28 cellular contexts compared by ENCODE assay signal in the genomic region with DNA sequence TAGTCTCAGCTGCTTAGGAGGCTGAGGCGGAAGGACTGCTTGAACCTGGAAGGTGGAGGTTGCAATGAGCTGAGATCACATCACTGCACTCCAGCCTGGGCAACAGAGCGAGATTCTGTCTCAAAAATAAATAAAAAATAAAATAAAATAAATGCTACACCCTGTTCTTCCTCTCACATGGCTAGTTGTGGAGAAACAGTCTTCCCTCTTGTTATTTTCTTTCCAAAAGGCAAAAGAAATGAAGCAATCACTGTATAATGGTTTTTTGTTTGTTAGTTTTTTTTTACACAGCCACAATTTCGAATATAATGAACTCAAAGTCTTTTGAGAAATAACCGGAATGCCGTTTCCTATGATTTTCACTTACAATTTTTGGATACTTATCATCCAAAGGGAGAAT. TPM values are rescaled to one million over a fixed set of nuclear protein-coding genes. Genes with fewer than 3 reads are reported as not detected.
"Had no signal": no experiment of that assay in that cellular context is flagged by ENCODE, and none has a peak within 500 bp of the region (broad histone marks: within the 10 kb centered on the region; RNA-seq: fewer than 3 reads in every experiment).

No MANE protein-coding gene starts in this region.

- H3K4me3 ChIP-seq: esophagus muscularis mucosa, gastroesophageal sphincter, heart right ventricle, hepatocyte had no signal

- H3K36me3 ChIP-seq: brain microvascular endothelial cell, esophagus muscularis mucosa, gastroesophageal sphincter, heart right ventricle, WERI-Rb-1 had no signal

- H3K27me3 ChIP-seq: brain microvascular endothelial cell, foreskin keratinocyte had no signal

- H3K9me3 ChIP-seq: esophagus muscularis mucosa, gastroesophageal sphincter had no signal

- ATAC-seq: activated CD4-positive, CD25-positive, alpha-beta regulatory T cell treated with anti-CD3 and anti-CD28 coated beads, Interleukin-2, amount 50 U/mL, for 24 hours; activated CD8-positive, alpha-beta T cell treated with anti-CD3 and anti-CD28 coated beads for 36 hours; activated T-cell treated with anti-CD3 and anti-CD28 coated beads, Interleukin-2, amount 50 U/mL, for 4 hours; activated T-helper 17 cell treated with anti-CD3 and anti-CD28 coated beads, Interleukin-2, amount 50 U/mL, for 72 hours; foreskin keratinocyte; gastroesophageal sphincter; T-helper 17 cell had no signal

- DNase-seq: activated B cell treated with CpG ODN at 0.5 μM for 24 hours; activated CD4-positive, alpha-beta T cell treated with anti-CD3 and anti-CD28 coated beads for 48 hours; activated CD4-positive, alpha-beta T cell treated with anti-CD3 and anti-CD28 coated beads, Interleukin-2, amount 50 U/mL, for 1 hour; activated CD4-positive, alpha-beta T cell treated with anti-CD3 and anti-CD28 coated beads, Interleukin-2, amount 50 U/mL, for 48 hours; activated CD8-positive, alpha-beta memory T cell treated with anti-CD3 and anti-CD28 coated beads for 24 hours; activated CD8-positive, alpha-beta T cell treated with anti-CD3 and anti-CD28 coated beads for 36 hours; activated effector memory CD4-positive, alpha-beta T cell treated with Interleukin-2 at 50 U/mL for 16 hours; activated gamma-delta T cell treated with Interleukin-2 at 50 U/mL for 16 hours; activated naive CD4-positive, alpha-beta T cell treated with anti-CD3 and anti-CD28 coated beads, Interleukin-2, amount 50 U/mL, for 16 hours; activated naive CD4-positive, alpha-beta T cell treated with Interleukin-2 at 50 U/mL for 16 hours; activated T-cell treated with anti-CD3 and anti-CD28 coated beads, Interleukin-2, amount 50 U/mL, for 4 hours; amniotic stem cell; brain microvascular endothelial cell; cortex of kidney; dermis blood vessel endothelial cell; effector CD8-positive, alpha-beta T cell; endodermal cell; erythroblast; foreskin keratinocyte; heart right ventricle; T-helper 17 cell; T1000; WERI-Rb-1 had no signal

- H3K4me2 ChIP-seq: hepatocyte had no signal

- H3K27ac ChIP-seq: brain microvascular endothelial cell, esophagus muscularis mucosa, foreskin keratinocyte, gastroesophageal sphincter, hepatocyte, WERI-Rb-1 had no signal

RNA-seq across cellular contexts. Expression of gene FRMD4B, which starts 4.9 kb away (rescaled TPM):
- total RNA-seq: activated B cell treated with CpG ODN at 0.5 μM for 24 hours had no signal
